In genomic region chr11:14150878-14151277, GRCh38 we compare ENCODE assay signal across 25 cellular contexts.
"Had no signal": no experiment of that assay in that cellular context is flagged by ENCODE, and none has a peak within 500 bp of the region (broad histone marks: within the 10 kb centered on the region; RNA-seq: fewer than 3 reads in every experiment).

No MANE protein-coding gene starts in this region.

- H3K36me3 ChIP-seq: colonic mucosa, esophagus squamous epithelium, gastrocnemius medialis, heart right ventricle, left lung, lower lobe of right lung had no signal

- H3K4me1 ChIP-seq: colonic mucosa, esophagus squamous epithelium, gastrocnemius medialis, heart right ventricle, lower lobe of right lung had no signal

- ATAC-seq: effector memory CD8-positive, alpha-beta T cell; esophagus mucosa; gastrocnemius medialis; heart right ventricle; left cardiac atrium; left lung; left ventricle myocardium superior; lower lobe of right lung; mucosa of descending colon; naive thymus-derived CD4-positive, alpha-beta T cell had no signal

- FAIRE-seq: endometrium, islet of Langerhans, keratinocyte had no signal

- DNase-seq: colonic mucosa; cortex of kidney; effector CD8-positive, alpha-beta T cell; effector memory CD8-positive, alpha-beta T cell; endodermal cell; erythroblast; esophagus squamous epithelium; foreskin melanocyte; gastrocnemius medialis; glutamatergic neuron; head of caudate nucleus; heart right ventricle; hippocampal formation; left cardiac atrium; left lung; left ventricle myocardium superior; lower lobe of right lung; mesenchymal stem cell; mucosa of descending colon; naive thymus-derived CD4-positive, alpha-beta T cell had no signal

- H3K4me3 ChIP-seq: colonic mucosa, esophagus squamous epithelium, gastrocnemius medialis, heart right ventricle, left lung, lower lobe of right lung, mucosa of descending colon had no signal

- H3K27ac ChIP-seq: colonic mucosa, epithelial cell of prostate, esophagus squamous epithelium, gastrocnemius medialis, heart right ventricle, left lung, lower lobe of right lung had no signal

- H3K9me3 ChIP-seq: gastrocnemius medialis had no signal

- H3K27me3 ChIP-seq: colonic mucosa, esophagus squamous epithelium, gastrocnemius medialis, left lung had no signal
